In the genomic region with DNA sequence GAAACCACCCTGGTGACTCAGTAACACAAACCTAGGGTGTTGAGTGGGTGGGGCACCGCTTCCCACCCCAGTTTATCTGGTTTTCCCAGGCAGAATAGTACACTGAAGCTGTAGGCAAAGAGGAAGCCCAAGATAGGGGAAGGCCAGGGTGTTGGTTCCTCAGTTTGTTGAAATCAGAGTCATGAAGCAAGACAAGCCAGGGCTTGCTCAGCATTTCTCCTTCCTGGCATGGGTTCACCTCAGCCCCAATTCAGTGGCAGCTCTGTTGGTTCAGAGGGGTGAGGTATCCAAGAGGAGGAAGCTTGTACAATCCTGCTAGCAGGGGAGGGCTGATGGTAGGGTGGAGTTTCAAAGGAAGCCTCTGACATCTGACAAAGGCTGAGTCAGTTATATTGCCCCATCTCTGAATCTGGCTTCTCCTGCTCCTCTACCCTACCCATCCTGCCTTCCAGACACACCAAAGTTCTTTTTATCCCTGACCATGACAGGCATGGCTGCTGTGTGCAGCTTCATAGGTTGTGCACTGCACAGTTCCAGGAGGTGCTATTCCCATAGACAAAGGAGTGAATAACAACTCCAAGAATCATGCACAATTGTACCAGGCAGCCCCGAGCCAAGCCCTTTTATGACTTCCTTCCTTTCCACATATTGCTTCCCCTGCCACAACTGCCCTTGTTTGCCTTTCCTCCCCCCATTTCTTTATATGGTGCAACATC, we compare ENCODE assay signal across 7 cellular contexts. TPM values are rescaled to one million over a fixed set of nuclear protein-coding genes. Genes with fewer than 3 reads are reported as not detected.
DNase-seq lines count a peak whose midpoint lies in the region; ATAC-seq and TF ChIP-seq lines count a peak whose summit lies in the region.

No MANE protein-coding gene starts in this region.

- H3K4me3 ChIP-seq in upper lobe of left lung, result no peak overlapping the region

- TF ChIP-seq CTCF in upper lobe of left lung (IDR thresholded peaks at IDR 0.05) (no peak), progenitor cell of endocrine pancreas (IDR thresholded peaks at IDR 0.05; ENCODE audit: unreplicated experiment) (no peak)

- TF ChIP-seq EP300 in upper lobe of left lung (IDR thresholded peaks at IDR 0.05), result no peak

- 47 to 85% (median 53%) methylated on average over 2 of the region's 2 CpGs for WGBS in adipose tissue, 3 donors
- 35 to 49% methylated on average over 2 of the region's 2 CpGs for WGBS in upper lobe of left lung, 2 donors

- H3K4me1 Mint-ChIP-seq in progenitor cell of endocrine pancreas (ENCODE audit: low read depth), result peaks cover 19% of the 10 kb centered on the region

- no peaks in the 10 kb centered on the region for H3K27me3 ChIP-seq in upper lobe of left lung

- no peaks in the 10 kb centered on the region for H3K9me3 ChIP-seq in upper lobe of left lung

- no peak overlapping the region for H3K27ac Mint-ChIP-seq in progenitor cell of endocrine pancreas

- H3K4me3 Mint-ChIP-seq in progenitor cell of endocrine pancreas (ENCODE audit: low read depth), result no peak overlapping the region

- H3K9me3 Mint-ChIP-seq in progenitor cell of endocrine pancreas (ENCODE audit: low read depth), result peaks cover 3% of the 10 kb centered on the region

- peak; percentile 98 for DNase-seq in Kasumi-1 (lab: John Stamatoyannopoulos, UW)
- peak; percentile 65 for DNase-seq in islet precursor cell
- peak in 1 of 2 donors; percentile 86 for DNase-seq in upper lobe of left lung
- no peak for DNase-seq in occipital lobe (lab: John Stamatoyannopoulos, UW)
- no peak for DNase-seq in inferior parietal cortex (ENCODE audit: extremely low spot score)
- no peak for DNase-seq in progenitor cell of endocrine pancreas (ENCODE audit: low spot score, unreplicated experiment)

- ATAC-seq in upper lobe of left lung (ENCODE audit: low FRiP score in 2 of 2), result peak; percentile 80 to 92

- TF ChIP-seq POLR2A in upper lobe of left lung (IDR thresholded peaks at IDR 0.05), result peak in 1 of 4 donors; percentile 13

- no peaks in the 10 kb centered on the region for H3K36me3 Mint-ChIP-seq in progenitor cell of endocrine pancreas (ENCODE audit: insufficient read depth)

- peaks cover 15 to 31% (median 28%) of the 10 kb centered on the region in 4 donors for H3K4me1 ChIP-seq in upper lobe of left lung

- H3K36me3 ChIP-seq in upper lobe of left lung, result no peaks in the 10 kb centered on the region

- peak overlapping the region; percentile 31 for H3K27ac ChIP-seq in adipose tissue (ENCODE audit: low read depth, low read length)
- H3K27ac ChIP-seq in upper lobe of left lung, result peak overlapping the region; percentile 42 to 74 (median 60)

- peaks cover 6% of the 10 kb centered on the region for H3K27me3 Mint-ChIP-seq in progenitor cell of endocrine pancreas

RNA-seq across cellular contexts. Expression of a gene that starts 24.9 kb away (rescaled TPM):
- polyA plus RNA-seq in adipose tissue, result 10 to 100 TPM; 25.6 to 48.5 (median 47.1) TPM
- total RNA-seq in upper lobe of left lung, result 100 to 1,000 TPM in 4 of 6 donors, 10 to 100 TPM in 2; 81.7 to 139 (median 106) TPM
- 162 TPM for total RNA-seq in occipital lobe
- 106 and 114 TPM in 2 replicates for total RNA-seq in progenitor cell of endocrine pancreas

RNA-seq across cellular contexts. Expression of a gene that starts 26.7 kb away (rescaled TPM):
- polyA plus RNA-seq in adipose tissue, result 1 to 10 TPM; 1.5 to 5.5 (median 1.9) TPM
- total RNA-seq in upper lobe of left lung, result 10 to 100 TPM in 1 of 6 donors, 1 to 10 TPM in 5; 2.4 to 15.7 (median 4.4) TPM
- total RNA-seq in occipital lobe, result 94.2 TPM
- 42.3 TPM in 2 replicates for total RNA-seq in progenitor cell of endocrine pancreas

Comparison
In these comparisons a context has a peak if more than half of its experiments do, and no peak if none do; other contexts are left out.
1. DNase-seq: peak in Kasumi-1 (2 of 2) and islet precursor cell (single experiment); none in occipital lobe (single experiment), inferior parietal cortex (single experiment) and progenitor cell of endocrine pancreas (single experiment).